In the genomic region with DNA sequence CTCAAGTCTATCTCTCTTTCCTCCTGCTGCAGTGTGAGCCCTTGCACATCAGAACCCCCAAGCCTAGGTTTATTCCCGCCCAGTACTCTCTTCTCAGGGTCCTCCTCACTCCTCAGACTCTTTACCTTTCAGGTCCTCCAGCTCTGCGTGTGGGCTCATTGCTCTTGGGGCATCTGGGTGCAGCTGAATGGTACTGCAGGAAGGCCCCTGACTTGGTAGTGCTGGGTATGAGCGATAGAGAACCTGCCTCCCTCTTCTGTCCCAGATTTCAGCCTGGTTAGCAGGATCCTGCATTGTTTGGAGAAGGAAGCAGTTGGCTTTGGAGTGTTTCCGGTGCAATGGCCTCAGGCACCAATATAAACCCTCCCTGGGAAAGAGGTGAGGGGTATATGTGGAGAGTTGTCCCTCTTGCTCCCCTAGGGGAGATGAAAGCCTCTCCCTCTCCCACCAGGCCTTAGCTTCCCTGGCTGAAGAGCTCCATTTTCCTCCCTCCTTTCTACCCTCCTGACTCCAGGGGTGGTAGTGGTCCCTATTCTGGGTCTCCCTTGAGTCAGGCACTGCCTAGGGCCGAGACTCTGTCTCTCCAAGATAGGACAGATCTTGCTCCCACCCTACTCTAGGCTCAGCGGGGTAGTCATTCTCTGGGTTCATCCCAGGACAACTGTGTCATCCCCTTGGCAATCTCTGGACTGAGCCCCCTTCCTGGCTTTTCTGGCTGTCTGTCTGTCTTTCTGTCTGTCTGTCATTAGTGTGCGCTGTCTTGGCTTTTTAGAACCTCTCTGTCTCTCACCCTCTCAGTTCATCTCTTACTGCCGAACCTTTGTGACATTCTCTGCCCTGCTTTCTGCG, we compare ENCODE assay signal across 13 cellular contexts. TPM values are rescaled to one million over a fixed set of nuclear protein-coding genes. Genes with fewer than 3 reads are reported as not detected.
DNase-seq lines count a peak whose midpoint lies in the region; ATAC-seq and TF ChIP-seq lines count a peak whose summit lies in the region.
"Had no signal": no experiment of that assay in that cellular context is flagged by ENCODE, and none has a peak within 500 bp of the region (broad histone marks: within the 10 kb centered on the region; RNA-seq: fewer than 3 reads in every experiment).

No MANE protein-coding gene starts in this region.

- H3K9me3 ChIP-seq in CD4-positive, alpha-beta T cell (ENCODE audit: control insufficient read depth, low read length) = no peaks in the 10 kb centered on the region
- no peaks in the 10 kb centered on the region for H3K9me3 ChIP-seq in Peyer's patch
- H3K9me3 ChIP-seq in mucosa of descending colon = no peaks in the 10 kb centered on the region

- no peak for ATAC-seq in CD4-positive, alpha-beta T cell (ENCODE audit: poor library complexity)
- no peak for ATAC-seq in GM19463 (IDR thresholded peaks at IDR 0.05; ENCODE audit: unreplicated experiment)
- ATAC-seq in mucosa of descending colon = no peak

- no peaks in the 10 kb centered on the region for H3K27me3 ChIP-seq in CD4-positive, alpha-beta T cell (ENCODE audit: control insufficient read depth, insufficient read depth, low read length)
- H3K27me3 ChIP-seq in Peyer's patch = no peaks in the 10 kb centered on the region

- no peak overlapping the region for H3K27ac ChIP-seq in CD4-positive, alpha-beta T cell (ENCODE audit: low read depth, low read length)
- H3K27ac ChIP-seq in Peyer's patch = peak overlapping the region; percentile 12 to 96 (median 52)
- H3K27ac ChIP-seq: epithelial cell of prostate had no signal

- CTCF ChIA-PET in CD4-positive, alpha-beta T cell (lab: Charles Lee) = interaction anchor here (1.0 to 1.3 kb wide), 2 partner anchors 51 to 93 kb away, joined by 3 to 5 read pairs; no protein-coding TSS in a partner anchor
- CTCF ChIA-PET in Calu3 (lab: Charles Lee) = no interaction called here

- POLR2A ChIA-PET in CD4-positive, alpha-beta T cell (lab: Charles Lee) = interaction anchor here (2.8 kb wide), 1 partner anchor 21 kb away, joined by 9 read pairs; a partner anchor contains a TSS

- H3K27ac Mint-ChIP-seq in CD4-positive, alpha-beta T cell = peak overlapping the region; percentile 28
- H3K27ac Mint-ChIP-seq in progenitor cell of endocrine pancreas (no peak overlapping the region), Calu3 (ENCODE audit: unreplicated experiment) (no peak overlapping the region)

- H3K36me3 Mint-ChIP-seq in CD4-positive, alpha-beta T cell (ENCODE audit: low read depth) = no peaks in the 10 kb centered on the region
- no peaks in the 10 kb centered on the region for H3K36me3 Mint-ChIP-seq in progenitor cell of endocrine pancreas (ENCODE audit: insufficient read depth)
- H3K36me3 Mint-ChIP-seq in Calu3 (ENCODE audit: insufficient read depth, unreplicated experiment) = peaks cover 17% of the 10 kb centered on the region

- peaks cover 4% of the 10 kb centered on the region for H3K27me3 Mint-ChIP-seq in CD4-positive, alpha-beta T cell
- H3K27me3 Mint-ChIP-seq in progenitor cell of endocrine pancreas = peaks cover 3% of the 10 kb centered on the region
- peaks cover 48% of the 10 kb centered on the region for H3K27me3 Mint-ChIP-seq in Calu3 (ENCODE audit: unreplicated experiment)

- TF ChIP-seq CTCF in CD4-positive, alpha-beta T cell (IDR thresholded peaks at IDR 0.05) = no peak
- TF ChIP-seq CTCF in Peyer's patch (IDR thresholded peaks at IDR 0.05) (no peak), fibroblast of mammary gland (conservative IDR thresholded peaks at IDR 0.05; ENCODE audit: control insufficient read depth, insufficient read depth, low read depth, low read length) (no peak), progenitor cell of endocrine pancreas (IDR thresholded peaks at IDR 0.05; ENCODE audit: unreplicated experiment) (no peak), mucosa of descending colon (IDR thresholded peaks at IDR 0.05) (no peak), Calu3 (IDR thresholded peaks at IDR 0.05; ENCODE audit: unreplicated experiment) (no peak)

- H3K4me3 ChIP-seq in Peyer's patch (peak overlapping the region in 1 of 4 donors; percentile 7), fibroblast of mammary gland (ENCODE audit: control insufficient read depth, low read depth, low read length) (peak overlapping the region; percentile 59), mucosa of descending colon (no peak overlapping the region)

- H3K4me3 Mint-ChIP-seq in CD4-positive, alpha-beta T cell = peak overlapping the region; percentile 32
- H3K4me3 Mint-ChIP-seq in progenitor cell of endocrine pancreas (ENCODE audit: low read depth) (peak overlapping the region; percentile 30), Calu3 (ENCODE audit: low read depth, unreplicated experiment) (no peak overlapping the region)

- H3K36me3 ChIP-seq in Peyer's patch (no peaks in the 10 kb centered on the region), mucosa of descending colon (ENCODE audit: low read depth) (no peaks in the 10 kb centered on the region)

- no peaks in the 10 kb centered on the region for H3K9me3 Mint-ChIP-seq in CD4-positive, alpha-beta T cell
- H3K9me3 Mint-ChIP-seq in progenitor cell of endocrine pancreas (ENCODE audit: low read depth) (no peaks in the 10 kb centered on the region), Calu3 (ENCODE audit: low read depth, unreplicated experiment) (no peaks in the 10 kb centered on the region)

- H3K4me1 Mint-ChIP-seq in CD4-positive, alpha-beta T cell (ENCODE audit: low read depth) = peaks cover 14% of the 10 kb centered on the region
- peaks cover 46% of the 10 kb centered on the region for H3K4me1 Mint-ChIP-seq in progenitor cell of endocrine pancreas (ENCODE audit: low read depth)
- H3K4me1 Mint-ChIP-seq in Calu3 (ENCODE audit: low read depth, unreplicated experiment) = no peaks in the 10 kb centered on the region

- no peak for TF ChIP-seq POLR2A in Peyer's patch (IDR thresholded peaks at IDR 0.05)

- DNase-seq in CD4-positive, alpha-beta T cell = no peak
- no peak for DNase-seq in Peyer's patch
- peak; percentile 76 for DNase-seq in fibroblast of mammary gland (ENCODE audit: low read depth)
- DNase-seq in progenitor cell of endocrine pancreas (ENCODE audit: low spot score, unreplicated experiment) = no peak
- no peak for DNase-seq in activated CD4-positive, alpha-beta T cell treated with anti-CD3 and anti-CD28 coated beads for 48 hours
- DNase-seq in mucosa of descending colon = no peak
- no peak for DNase-seq in Calu3
- DNase-seq: DMS 273 treated with DMSO at 0.1 percent for 48 hours; NCI-H1105; stimulated activated CD8-positive, alpha-beta memory T cell treated with anti-CD3 and anti-CD28 coated beads, Interleukin-4, amount 100 ng/mL, for 48 hours had no signal

- BruUV-seq in Calu3 (replicated peaks; lab: Mats Ljungman, UMichigan) = no TSS peak

- intact Hi-C loops in CD4-positive, alpha-beta T cell (cut with DNase I, micrococcal nuclease) = no loop called here
- intact Hi-C loops in mucosa of descending colon (cut with DNase I, micrococcal nuclease) (no loop called here), Calu3 (cut with micrococcal nuclease; ENCODE audit: unreplicated experiment) (no loop called here)

- H3K4me1 ChIP-seq in Peyer's patch (peaks cover 0 to 77% (median 8%) of the 10 kb centered on the region in 4 donors), mucosa of descending colon (ENCODE audit: low read depth) (peaks cover 10% of the 10 kb centered on the region)
- H3K4me1 ChIP-seq: parathyroid adenoma had no signal

RNA-seq across cellular contexts. Expression of a gene that starts 3.8 kb away (rescaled TPM):
- total RNA-seq in CD4-positive, alpha-beta T cell = 1 to 10 TPM; 6.6 to 8.5 TPM
- total RNA-seq in Peyer's patch = 100 to 1,000 TPM; 128 to 312 (median 207) TPM
- total RNA-seq in progenitor cell of endocrine pancreas = 93.4 and 95.7 TPM in 2 replicates
- 100 to 1,000 TPM; 128 to 223 (median 148) TPM for total RNA-seq in mucosa of descending colon
- total RNA-seq in Calu3 (2022) = 12.4 and 16.6 TPM in 2 replicates

RNA-seq across cellular contexts. Expression of a gene that starts 15.3 kb away (rescaled TPM):
- not detected for total RNA-seq in CD4-positive, alpha-beta T cell
- total RNA-seq in Peyer's patch = not detected
- total RNA-seq in progenitor cell of endocrine pancreas = not detected in 2 replicates
- total RNA-seq in mucosa of descending colon = not detected
- not detected in 2 replicates for total RNA-seq in Calu3 (2022)

RNA-seq across cellular contexts. Expression of a gene that starts 21.0 kb away (rescaled TPM):
- 100 to 1,000 TPM; 133 to 144 TPM for total RNA-seq in CD4-positive, alpha-beta T cell
- total RNA-seq in Peyer's patch (100 to 1,000 TPM; 278 to 416 (median 382) TPM), progenitor cell of endocrine pancreas (130 and 136 TPM in 2 replicates), mucosa of descending colon (100 to 1,000 TPM; 219 to 286 (median 281) TPM), Calu3 (2022) (213 and 243 TPM in 2 replicates)

RNA-seq across cellular contexts. Expression of a gene that starts 43.2 kb away (rescaled TPM):
- total RNA-seq in CD4-positive, alpha-beta T cell = 1 to 10 TPM; 4.8 to 6.1 TPM
- total RNA-seq in Peyer's patch (10 to 100 TPM in 2 of 4 donors, 1 to 10 TPM in 2; 7.4 to 17.0 (median 10.3) TPM), progenitor cell of endocrine pancreas (13.4 and 13.8 TPM in 2 replicates), mucosa of descending colon (10 to 100 TPM in 1 of 3 donors, 1 to 10 TPM in 2; 2.6 to 29.3 (median 3.9) TPM), Calu3 (2022) (21.3 and 25.6 TPM in 2 replicates)

RNA-seq across cellular contexts. Expression of a gene that starts 53.5 kb away (rescaled TPM):
- 1 to 10 TPM; 7.2 to 9.9 TPM for total RNA-seq in CD4-positive, alpha-beta T cell
- total RNA-seq in Peyer's patch (10 to 100 TPM in 1 of 4 donors, 1 to 10 TPM in 3; 4.6 to 11.6 (median 5.7) TPM), progenitor cell of endocrine pancreas (24.2 and 26.5 TPM in 2 replicates), mucosa of descending colon (10 to 100 TPM in 2 of 3 donors, 1 to 10 TPM in 1; 6.3 to 16.9 (median 10.2) TPM), Calu3 (2022) (60.4 and 63.2 TPM in 2 replicates)
